ENCODE assay signal across 1 cellular context in genomic region chr1:232628335-232629214, GRCh38.
TF ChIP-seq lines count a peak whose summit lies in the region.

No MANE protein-coding gene starts in this region.

TF ChIP-seq in HEK293, 187 proteins besides CTCF, POLR2A, EP300 and RAD21 (continued from another document):
- TF ChIP-seq, protein P1, sequence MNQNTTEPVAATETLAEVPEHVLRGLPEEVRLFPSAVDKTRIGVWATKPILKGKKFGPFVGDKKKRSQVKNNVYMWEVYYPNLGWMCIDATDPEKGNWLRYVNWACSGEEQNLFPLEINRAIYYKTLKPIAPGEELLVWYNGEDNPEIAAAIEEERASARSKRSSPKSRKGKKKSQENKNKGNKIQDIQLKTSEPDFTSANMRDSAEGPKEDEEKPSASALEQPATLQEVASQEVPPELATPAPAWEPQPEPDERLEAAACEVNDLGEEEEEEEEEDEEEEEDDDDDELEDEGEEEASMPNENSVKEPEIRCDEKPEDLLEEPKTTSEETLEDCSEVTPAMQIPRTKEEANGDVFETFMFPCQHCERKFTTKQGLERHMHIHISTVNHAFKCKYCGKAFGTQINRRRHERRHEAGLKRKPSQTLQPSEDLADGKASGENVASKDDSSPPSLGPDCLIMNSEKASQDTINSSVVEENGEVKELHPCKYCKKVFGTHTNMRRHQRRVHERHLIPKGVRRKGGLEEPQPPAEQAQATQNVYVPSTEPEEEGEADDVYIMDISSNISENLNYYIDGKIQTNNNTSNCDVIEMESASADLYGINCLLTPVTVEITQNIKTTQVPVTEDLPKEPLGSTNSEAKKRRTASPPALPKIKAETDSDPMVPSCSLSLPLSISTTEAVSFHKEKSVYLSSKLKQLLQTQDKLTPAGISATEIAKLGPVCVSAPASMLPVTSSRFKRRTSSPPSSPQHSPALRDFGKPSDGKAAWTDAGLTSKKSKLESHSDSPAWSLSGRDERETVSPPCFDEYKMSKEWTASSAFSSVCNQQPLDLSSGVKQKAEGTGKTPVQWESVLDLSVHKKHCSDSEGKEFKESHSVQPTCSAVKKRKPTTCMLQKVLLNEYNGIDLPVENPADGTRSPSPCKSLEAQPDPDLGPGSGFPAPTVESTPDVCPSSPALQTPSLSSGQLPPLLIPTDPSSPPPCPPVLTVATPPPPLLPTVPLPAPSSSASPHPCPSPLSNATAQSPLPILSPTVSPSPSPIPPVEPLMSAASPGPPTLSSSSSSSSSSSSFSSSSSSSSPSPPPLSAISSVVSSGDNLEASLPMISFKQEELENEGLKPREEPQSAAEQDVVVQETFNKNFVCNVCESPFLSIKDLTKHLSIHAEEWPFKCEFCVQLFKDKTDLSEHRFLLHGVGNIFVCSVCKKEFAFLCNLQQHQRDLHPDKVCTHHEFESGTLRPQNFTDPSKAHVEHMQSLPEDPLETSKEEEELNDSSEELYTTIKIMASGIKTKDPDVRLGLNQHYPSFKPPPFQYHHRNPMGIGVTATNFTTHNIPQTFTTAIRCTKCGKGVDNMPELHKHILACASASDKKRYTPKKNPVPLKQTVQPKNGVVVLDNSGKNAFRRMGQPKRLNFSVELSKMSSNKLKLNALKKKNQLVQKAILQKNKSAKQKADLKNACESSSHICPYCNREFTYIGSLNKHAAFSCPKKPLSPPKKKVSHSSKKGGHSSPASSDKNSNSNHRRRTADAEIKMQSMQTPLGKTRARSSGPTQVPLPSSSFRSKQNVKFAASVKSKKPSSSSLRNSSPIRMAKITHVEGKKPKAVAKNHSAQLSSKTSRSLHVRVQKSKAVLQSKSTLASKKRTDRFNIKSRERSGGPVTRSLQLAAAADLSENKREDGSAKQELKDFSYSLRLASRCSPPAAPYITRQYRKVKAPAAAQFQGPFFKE (tag by site-specific recombination; IDR thresholded peaks at IDR 0.05; ENCODE audit: borderline replicate concordance) = no peak
- TF ChIP-seq ATF2 (tag by site-specific recombination; IDR thresholded peaks at IDR 0.05; ENCODE audit: low read depth) (peak; percentile 65; the same call in 1 of the 2 replicates), ZBTB21 (tag by site-specific recombination; IDR thresholded peaks at IDR 0.05) (no peak), ZNF623 (tag by site-specific recombination; IDR thresholded peaks at IDR 0.05) (peak; percentile 38; the same call in 1 of the 2 replicates), ZNF335 (tag by site-specific recombination; conservative IDR thresholded peaks at IDR 0.05) (no peak), ZEB2 (tag by site-specific recombination; IDR thresholded peaks at IDR 0.05) (no peak), ZNF664 (tag by site-specific recombination; IDR thresholded peaks at IDR 0.05) (no peak), ZSCAN23 (tag by site-specific recombination; IDR thresholded peaks at IDR 0.05) (no peak), ZFHX2 (tag by site-specific recombination; conservative IDR thresholded peaks at IDR 0.05) (no peak), ZNF214 (tag by site-specific recombination; IDR thresholded peaks at IDR 0.05; ENCODE audit: borderline replicate concordance) (no peak), ZNF510 (tag by site-specific recombination; IDR thresholded peaks at IDR 0.05; ENCODE audit: insufficient replicate concordance) (peak; percentile 9), ZNF600 (tag by site-specific recombination; IDR thresholded peaks at IDR 0.05) (peak; percentile 89), ZNF561 (tag by site-specific recombination; IDR thresholded peaks at IDR 0.05; ENCODE audit: borderline replicate concordance) (no peak; the same call in 1 of the 2 replicates), TCF7L2 (IDR thresholded peaks at IDR 0.05; ENCODE audit: borderline replicate concordance, low read depth, low read length) (no peak), ZNF169 (tag by site-specific recombination; IDR thresholded peaks at IDR 0.05) (no peak), ZNF654 (tag by site-specific recombination; IDR thresholded peaks at IDR 0.05; ENCODE audit: low read depth) (peak; percentile 44), KLF16 (tag by site-specific recombination; IDR thresholded peaks at IDR 0.05) (no peak), SP7 (tag by site-specific recombination; IDR thresholded peaks at IDR 0.05) (peak; percentile 41; the same call in 1 of the 2 replicates), OVOL3 (tag by site-specific recombination; IDR thresholded peaks at IDR 0.05) (0 out of 2 replicates have a peak, but pooled peaks have one; percentile 28), ZNF19 (tag by site-specific recombination; IDR thresholded peaks at IDR 0.05; ENCODE audit: low read depth) (no peak), SALL2 (tag by site-specific recombination; IDR thresholded peaks at IDR 0.05; ENCODE audit: borderline replicate concordance) (no peak), ZNF518A (tag by site-specific recombination; conservative IDR thresholded peaks at IDR 0.05; ENCODE audit: low read depth) (no peak), ZNF701 (tag by site-specific recombination; IDR thresholded peaks at IDR 0.05) (no peak), ZNF660 (tag by site-specific recombination; IDR thresholded peaks at IDR 0.05) (peak; percentile 63), FEZF1 (tag by site-specific recombination; IDR thresholded peaks at IDR 0.05) (no peak), ZBTB48 (tag by site-specific recombination; IDR thresholded peaks at IDR 0.05) (no peak), SCRT2 (tag by site-specific recombination; IDR thresholded peaks at IDR 0.05) (peak; percentile 90), PRDM6 (tag by site-specific recombination; IDR thresholded peaks at IDR 0.05) (peak; percentile 94), ZNF394 (tag by site-specific recombination; IDR thresholded peaks at IDR 0.05; ENCODE audit: borderline replicate concordance) (no peak), ZSCAN30 (tag by site-specific recombination; IDR thresholded peaks at IDR 0.05) (0 out of 2 replicates have a peak, but pooled peaks have one; percentile 52), ZNF37A (tag by site-specific recombination; IDR thresholded peaks at IDR 0.05) (0 out of 2 replicates have a peak, but pooled peaks have one; percentile 0), REPIN1 (tag by site-specific recombination; IDR thresholded peaks at IDR 0.05; ENCODE audit: low read depth) (no peak), ZBTB17 (tag by site-specific recombination; IDR thresholded peaks at IDR 0.05) (no peak), YY2 (tag by site-specific recombination; IDR thresholded peaks at IDR 0.05) (no peak)
- TF ChIP-seq, protein P2, sequence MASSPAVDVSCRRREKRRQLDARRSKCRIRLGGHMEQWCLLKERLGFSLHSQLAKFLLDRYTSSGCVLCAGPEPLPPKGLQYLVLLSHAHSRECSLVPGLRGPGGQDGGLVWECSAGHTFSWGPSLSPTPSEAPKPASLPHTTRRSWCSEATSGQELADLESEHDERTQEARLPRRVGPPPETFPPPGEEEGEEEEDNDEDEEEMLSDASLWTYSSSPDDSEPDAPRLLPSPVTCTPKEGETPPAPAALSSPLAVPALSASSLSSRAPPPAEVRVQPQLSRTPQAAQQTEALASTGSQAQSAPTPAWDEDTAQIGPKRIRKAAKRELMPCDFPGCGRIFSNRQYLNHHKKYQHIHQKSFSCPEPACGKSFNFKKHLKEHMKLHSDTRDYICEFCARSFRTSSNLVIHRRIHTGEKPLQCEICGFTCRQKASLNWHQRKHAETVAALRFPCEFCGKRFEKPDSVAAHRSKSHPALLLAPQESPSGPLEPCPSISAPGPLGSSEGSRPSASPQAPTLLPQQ (tag by site-specific recombination; IDR thresholded peaks at IDR 0.05) = no peak
- TF ChIP-seq, protein P3, sequence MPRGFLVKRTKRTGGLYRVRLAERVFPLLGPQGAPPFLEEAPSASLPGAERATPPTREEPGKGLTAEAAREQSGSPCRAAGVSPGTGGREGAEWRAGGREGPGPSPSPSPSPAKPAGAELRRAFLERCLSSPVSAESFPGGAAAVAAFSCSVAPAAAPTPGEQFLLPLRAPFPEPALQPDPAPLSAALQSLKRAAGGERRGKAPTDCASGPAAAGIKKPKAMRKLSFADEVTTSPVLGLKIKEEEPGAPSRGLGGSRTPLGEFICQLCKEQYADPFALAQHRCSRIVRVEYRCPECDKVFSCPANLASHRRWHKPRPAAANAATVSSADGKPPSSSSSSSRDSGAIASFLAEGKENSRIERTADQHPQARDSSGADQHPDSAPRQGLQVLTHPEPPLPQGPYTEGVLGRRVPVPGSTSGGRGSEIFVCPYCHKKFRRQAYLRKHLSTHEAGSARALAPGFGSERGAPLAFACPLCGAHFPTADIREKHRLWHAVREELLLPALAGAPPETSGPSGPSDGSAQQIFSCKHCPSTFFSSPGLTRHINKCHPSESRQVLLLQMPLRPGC (tag by site-specific recombination; IDR thresholded peaks at IDR 0.05) = no peak
- TF ChIP-seq, protein P4, sequence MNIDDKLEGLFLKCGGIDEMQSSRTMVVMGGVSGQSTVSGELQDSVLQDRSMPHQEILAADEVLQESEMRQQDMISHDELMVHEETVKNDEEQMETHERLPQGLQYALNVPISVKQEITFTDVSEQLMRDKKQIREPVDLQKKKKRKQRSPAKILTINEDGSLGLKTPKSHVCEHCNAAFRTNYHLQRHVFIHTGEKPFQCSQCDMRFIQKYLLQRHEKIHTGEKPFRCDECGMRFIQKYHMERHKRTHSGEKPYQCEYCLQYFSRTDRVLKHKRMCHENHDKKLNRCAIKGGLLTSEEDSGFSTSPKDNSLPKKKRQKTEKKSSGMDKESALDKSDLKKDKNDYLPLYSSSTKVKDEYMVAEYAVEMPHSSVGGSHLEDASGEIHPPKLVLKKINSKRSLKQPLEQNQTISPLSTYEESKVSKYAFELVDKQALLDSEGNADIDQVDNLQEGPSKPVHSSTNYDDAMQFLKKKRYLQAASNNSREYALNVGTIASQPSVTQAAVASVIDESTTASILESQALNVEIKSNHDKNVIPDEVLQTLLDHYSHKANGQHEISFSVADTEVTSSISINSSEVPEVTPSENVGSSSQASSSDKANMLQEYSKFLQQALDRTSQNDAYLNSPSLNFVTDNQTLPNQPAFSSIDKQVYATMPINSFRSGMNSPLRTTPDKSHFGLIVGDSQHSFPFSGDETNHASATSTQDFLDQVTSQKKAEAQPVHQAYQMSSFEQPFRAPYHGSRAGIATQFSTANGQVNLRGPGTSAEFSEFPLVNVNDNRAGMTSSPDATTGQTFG (tag by site-specific recombination; IDR thresholded peaks at IDR 0.05; ENCODE audit: borderline replicate concordance) = no peak
- TF ChIP-seq, protein P5, sequence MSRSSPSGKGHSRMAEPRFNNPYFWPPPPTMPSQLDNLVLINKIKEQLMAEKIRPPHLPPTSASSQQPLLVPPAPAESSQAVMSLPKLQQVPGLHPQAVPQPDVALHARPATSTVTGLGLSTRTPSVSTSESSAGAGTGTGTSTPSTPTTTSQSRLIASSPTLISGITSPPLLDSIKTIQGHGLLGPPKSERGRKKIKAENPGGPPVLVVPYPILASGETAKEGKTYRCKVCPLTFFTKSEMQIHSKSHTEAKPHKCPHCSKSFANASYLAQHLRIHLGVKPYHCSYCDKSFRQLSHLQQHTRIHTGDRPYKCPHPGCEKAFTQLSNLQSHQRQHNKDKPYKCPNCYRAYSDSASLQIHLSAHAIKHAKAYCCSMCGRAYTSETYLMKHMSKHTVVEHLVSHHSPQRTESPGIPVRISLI (tag by site-specific recombination; IDR thresholded peaks at IDR 0.05) = peak; percentile 93; the same call in 1 of the 2 replicates
